In the genomic region with DNA sequence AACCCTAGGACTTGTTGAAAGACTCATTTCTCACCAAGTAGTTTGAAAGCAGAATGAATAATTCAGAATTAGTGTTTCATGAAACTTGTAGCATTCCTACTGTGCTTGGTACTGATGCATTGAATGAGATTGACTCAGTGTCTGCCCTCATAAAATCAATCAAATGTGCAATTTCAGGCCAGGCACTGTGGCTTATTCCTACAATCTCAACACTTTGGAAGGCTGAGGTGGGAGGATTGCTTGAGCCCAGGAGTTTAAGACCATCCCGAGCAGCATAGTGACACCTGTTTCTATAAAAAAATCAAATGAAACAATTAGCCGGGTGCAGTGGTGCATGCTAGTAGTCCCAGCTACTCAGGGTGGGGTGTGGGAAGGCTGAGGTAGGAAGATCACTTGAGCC, we compare ENCODE assay signal across 16 cellular contexts. TPM values are rescaled to one million over a fixed set of nuclear protein-coding genes. Genes with fewer than 3 reads are reported as not detected.
DNase-seq lines count a peak whose midpoint lies in the region; ATAC-seq and TF ChIP-seq lines count a peak whose summit lies in the region.
"Had no signal": no experiment of that assay in that cellular context is flagged by ENCODE, and none has a peak within 500 bp of the region (broad histone marks: within the 10 kb centered on the region; RNA-seq: fewer than 3 reads in every experiment).

No MANE protein-coding gene starts in this region.

- H3K4me3 Mint-ChIP-seq in natural killer cell (peak overlapping the region; percentile 42), nephron (peak overlapping the region; percentile 56 to 77 (median 75))
- H3K4me3 Mint-ChIP-seq in natural killer cell treated with Interleukin-12 subunit alpha and Interleukin-12 subunit beta and Interleukin-15 and Interleukin-18, amount 100 ng/mL, for 72 hours, result no peak overlapping the region
- H3K4me3 Mint-ChIP-seq: CD8-positive, alpha-beta T cell had no signal

- no peak for DNase-seq in natural killer cell
- no peak for DNase-seq in natural killer cell treated with Interleukin-12 subunit alpha and Interleukin-12 subunit beta and Interleukin-15 and Interleukin-18, amount 100 ng/mL, for 72 hours (ENCODE audit: low spot score)
- peak; percentile 43 for DNase-seq in epithelial cell of proximal tubule (ENCODE audit: low read depth)
- DNase-seq in hippocampal formation (lab: John Stamatoyannopoulos, UW), result no peak
- no peak for DNase-seq in activated naive CD4-positive, alpha-beta T cell treated with Interleukin-2 at 50 U/mL for 16 hours
- DNase-seq: CD8-positive, alpha-beta T cell; DMS79; KG1; NCI-H1436 treated with DMSO at 0.1 percent for 48 hours; NCI-H2081; NCI-H524 had no signal

- H3K27ac Mint-ChIP-seq in natural killer cell (no peak overlapping the region), nephron (peak overlapping the region; percentile 57 to 80 (median 66))
- H3K27ac Mint-ChIP-seq in natural killer cell treated with Interleukin-12 subunit alpha and Interleukin-12 subunit beta and Interleukin-15 and Interleukin-18, amount 100 ng/mL, for 72 hours, result no peak overlapping the region
- H3K27ac Mint-ChIP-seq: CD8-positive, alpha-beta T cell had no signal

- intact Hi-C loops in natural killer cell (cut with micrococcal nuclease), result no loop called here

- H3K27me3 Mint-ChIP-seq in natural killer cell (ENCODE audit: low read depth in 2 of 2), result no peaks in the 10 kb centered on the region
- H3K27me3 Mint-ChIP-seq in natural killer cell treated with Interleukin-12 subunit alpha and Interleukin-12 subunit beta and Interleukin-15 and Interleukin-18, amount 100 ng/mL, for 72 hours, result no peaks in the 10 kb centered on the region
- H3K27me3 Mint-ChIP-seq in nephron (ENCODE audit: low read depth), result no peaks in the 10 kb centered on the region

- H3K4me1 Mint-ChIP-seq in natural killer cell, result peaks cover 0 to 17% of the 10 kb centered on the region in 2 donors
- H3K4me1 Mint-ChIP-seq in natural killer cell treated with Interleukin-12 subunit alpha and Interleukin-12 subunit beta and Interleukin-15 and Interleukin-18, amount 100 ng/mL, for 72 hours (ENCODE audit: low read depth in 2 of 2), result peaks cover 8 to 9% of the 10 kb centered on the region in 2 donors
- peaks cover 13% of the 10 kb centered on the region for H3K4me1 Mint-ChIP-seq in nephron

- TF ChIP-seq CTCF in natural killer cell (IDR thresholded peaks at IDR 0.05) (no peak), epithelial cell of proximal tubule (conservative IDR thresholded peaks at IDR 0.05; ENCODE audit: low read depth, low read length) (no peak), nephron (IDR thresholded peaks at IDR 0.05; ENCODE audit: unreplicated experiment in 3 of 3) (no peak)

- H3K36me3 Mint-ChIP-seq in natural killer cell (no peaks in the 10 kb centered on the region), nephron (ENCODE audit: low read depth) (peaks cover 3% of the 10 kb centered on the region)
- H3K36me3 Mint-ChIP-seq in natural killer cell treated with Interleukin-12 subunit alpha and Interleukin-12 subunit beta and Interleukin-15 and Interleukin-18, amount 100 ng/mL, for 72 hours, result peaks cover 5% of the 10 kb centered on the region

- H3K4me3 ChIP-seq in epithelial cell of proximal tubule (ENCODE audit: low read depth, low read length), result no peak overlapping the region
- H3K4me3 ChIP-seq: BLaER1, HAP-1 had no signal

- ATAC-seq in natural killer cell (no peak), GM19463 (IDR thresholded peaks at IDR 0.05; ENCODE audit: unreplicated experiment) (no peak), HG03571 (IDR thresholded peaks at IDR 0.05; ENCODE audit: unreplicated experiment) (no peak)
- ATAC-seq in natural killer cell treated with Interleukin-12 subunit alpha and Interleukin-12 subunit beta and Interleukin-15 and Interleukin-18, amount 100 ng/mL, for 72 hours, result no peak
- ATAC-seq: CD8-positive, alpha-beta T cell had no signal

- H3K9me3 Mint-ChIP-seq in natural killer cell (no peaks in the 10 kb centered on the region), nephron (no peaks in the 10 kb centered on the region)
- no peaks in the 10 kb centered on the region for H3K9me3 Mint-ChIP-seq in natural killer cell treated with Interleukin-12 subunit alpha and Interleukin-12 subunit beta and Interleukin-15 and Interleukin-18, amount 100 ng/mL, for 72 hours
- H3K9me3 Mint-ChIP-seq: CD8-positive, alpha-beta T cell had no signal

RNA-seq across cellular contexts. Expression of a gene that starts 2.9 kb away (rescaled TPM):
- total RNA-seq in natural killer cell (10 to 100 TPM; 73.1 to 77.9 (median 76.0) TPM), epithelial cell of proximal tubule (5.9 and 6.3 TPM in 2 replicates)
- total RNA-seq in natural killer cell treated with Interleukin-12 subunit alpha and Interleukin-12 subunit beta and Interleukin-15 and Interleukin-18, amount 100 ng/mL, for 72 hours, result 10 to 100 TPM; 42.1 to 58.4 TPM

Comparison
In these comparisons a context has a peak if more than half of its experiments do, and no peak if none do; other contexts are left out.
1. H3K27ac Mint-ChIP-seq: peak in nephron (3 of 3); none in natural killer cell (0 of 2) and natural killer cell treated with Interleukin-12 subunit alpha and Interleukin-12 subunit beta and Interleukin-15 and Interleukin-18, amount 100 ng/mL, for 72 hours (0 of 2).